In the genomic region with DNA sequence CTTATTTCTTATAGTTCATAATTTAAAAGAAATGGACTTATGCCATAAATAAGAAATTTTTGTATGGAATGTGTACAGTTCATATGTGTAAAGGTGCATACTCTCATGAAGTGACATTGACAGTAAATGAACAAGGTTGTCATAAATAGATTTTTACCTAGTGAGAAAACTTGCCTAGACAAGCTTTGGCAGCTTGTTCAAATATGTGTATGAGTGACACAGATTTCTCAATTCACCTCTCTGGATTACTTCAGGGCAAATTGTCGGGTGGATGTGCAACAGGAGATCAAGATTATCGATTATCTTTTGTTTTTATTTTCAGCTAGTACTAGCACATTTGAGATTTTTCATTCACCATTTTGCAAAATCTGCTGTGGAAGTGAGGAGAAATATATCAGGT, we compare ENCODE assay signal across 14 cellular contexts.
DNase-seq lines count a peak whose midpoint lies in the region; ATAC-seq and TF ChIP-seq lines count a peak whose summit lies in the region.
"Had no signal": no experiment of that assay in that cellular context is flagged by ENCODE, and none has a peak within 500 bp of the region (broad histone marks: within the 10 kb centered on the region; RNA-seq: fewer than 3 reads in every experiment).

No MANE protein-coding gene starts in this region.

- H3K27ac ChIP-seq in RWPE1 = no peak overlapping the region
- H3K27ac ChIP-seq: BLaER1 treated with 17β-estradiol and CSF1 and Interleukin-3, amounts not matched to agents 10 nM and 100 nM had no signal

- peak; percentile 34 for DNase-seq in HPDE6-E6E7 (ENCODE audit: extremely low spot score)
- peak; percentile 26 for DNase-seq in RWPE1 (ENCODE audit: low spot score)
- DNase-seq in left lobe of liver (ENCODE audit: low spot score) = no peak
- DNase-seq: Calu3; CD8-positive, alpha-beta T cell; DMS79 treated with DMSO at 0.1 percent for 48 hours; GF-D8; HCEC 1CT had no signal

- ATAC-seq in esophagus mucosa = peak; percentile 45
- ATAC-seq in left lobe of liver = peak; percentile 49
- no peak for ATAC-seq in GM21619 (IDR thresholded peaks at IDR 0.05; ENCODE audit: unreplicated experiment)
- ATAC-seq in GM18861 (IDR thresholded peaks at IDR 0.05; ENCODE audit: unreplicated experiment) = no peak
- no peak for ATAC-seq in GM19328 (IDR thresholded peaks at IDR 0.05; ENCODE audit: unreplicated experiment)
- ATAC-seq: CD8-positive, alpha-beta T cell; GM23338 had no signal

- TF ChIP-seq CTCF in RWPE1 (conservative IDR thresholded peaks at IDR 0.05; ENCODE audit: low read depth) = no peak

- POLR2A ChIA-PET in RWPE1 (lab: Yijun Ruan, JAX; ENCODE audit: low non-redundant PET) = no interaction called here

- CTCF ChIA-PET in RWPE1 (lab: Yijun Ruan, JAX) = interaction anchor here (0.5 kb wide), 1 partner anchor 48 kb away, joined by 4 read pairs; no protein-coding TSS in a partner anchor

Comparison
In these comparisons a context has a peak if more than half of its experiments do, and no peak if none do; other contexts are left out.
1. ATAC-seq: peak in esophagus mucosa (single experiment) and left lobe of liver (single experiment); none in GM21619 (single experiment), GM18861 (single experiment) and GM19328 (single experiment).